ENCODE assay signal across 18 cellular contexts in genomic region chr2:168185583-168186274, GRCh38.
DNase-seq lines count a peak whose midpoint lies in the region; ATAC-seq and FAIRE-seq lines count a peak whose summit lies in the region.
"Had no signal": no experiment of that assay in that cellular context is flagged by ENCODE, and none has a peak within 500 bp of the region (broad histone marks: within the 10 kb centered on the region; RNA-seq: fewer than 3 reads in every experiment).

No MANE protein-coding gene starts in this region.

- H3K27ac ChIP-seq in small intestine (ENCODE audit: low read depth in 1 of 2, low read length in 1 of 2) = peak overlapping the region in 1 of 2 donors; percentile 43
- H3K27ac ChIP-seq: coronary artery, SJCRH30 had no signal

- no peaks in the 10 kb centered on the region for H3K27me3 Mint-ChIP-seq in dendritic cell treated with granulocyte-macrophage colony-stimulating factor and Interleukin-4, amounts not matched to agents 40 ng/mL and 50 ng/mL, for 4 days
- H3K27me3 Mint-ChIP-seq: activated CD4-positive, alpha-beta T cell treated with anti-CD3 and anti-CD28 coated beads, Interleukin-2, amount 10 ng/mL, durations not matched to agents 24 days and 14 days; memory B cell; stimulated activated naive CD8-positive, alpha-beta T cell treated with anti-CD3 and anti-CD28 coated beads, Interleukin-15, amount 100 ng/mL, for 72 hours had no signal

- no peaks in the 10 kb centered on the region for H3K27me3 ChIP-seq in small intestine (ENCODE audit: control insufficient read depth in 2 of 2, insufficient read depth in 2 of 2, low read length in 2 of 2)
- H3K27me3 ChIP-seq: SJCRH30 had no signal

- intact Hi-C loops in dendritic cell treated with granulocyte-macrophage colony-stimulating factor and Interleukin-4, amounts not matched to agents 40 ng/mL and 50 ng/mL, for 4 days (cut with micrococcal nuclease) = no loop called here

- H3K36me3 ChIP-seq in small intestine (ENCODE audit: control insufficient read depth in 2 of 2, insufficient read depth in 2 of 2, low read length in 2 of 2) = no peaks in the 10 kb centered on the region
- H3K36me3 ChIP-seq: SJCRH30 had no signal

- DNase-seq in NOMO-1 (lab: John Stamatoyannopoulos, UW; ENCODE audit: unreplicated experiment in 2 of 2) (peak; percentile 28 to 73), NOMO-1 treated with dmso at 0.1 percent for 144 hours (lab: John Stamatoyannopoulos, UW; ENCODE audit: unreplicated experiment) (no peak), NCI-H146 treated with DMSO at 0.1 percent for 48 hours (lab: John Stamatoyannopoulos, UW; ENCODE audit: unreplicated experiment) (peak; percentile 77), small intestine (peak; percentile 52), NCI-H2107 (lab: John Stamatoyannopoulos, UW) (no peak), OCI-M2 (lab: John Stamatoyannopoulos, UW; ENCODE audit: unreplicated experiment) (no peak)
- DNase-seq: ACHN; activated CD4-positive, alpha-beta T cell treated with anti-CD3 and anti-CD28 coated beads, Interleukin-2, amount 10 ng/mL, durations not matched to agents 24 days and 14 days; activated naive CD4-positive, alpha-beta T cell treated with anti-CD3 and anti-CD28 coated beads, Interleukin-2, amount 50 U/mL, for 16 hours; GOT3; SJCRH30; stimulated activated naive CD8-positive, alpha-beta T cell treated with anti-CD3 and anti-CD28 coated beads, Interleukin-15, amount 100 ng/mL, for 72 hours had no signal

- H3K4me3 ChIP-seq in small intestine (ENCODE audit: low read depth in 1 of 2, low read length in 2 of 2) = no peak overlapping the region
- H3K4me3 ChIP-seq: coronary artery, SJCRH30 had no signal

- peaks cover 39% of the 10 kb centered on the region for H3K4me1 Mint-ChIP-seq in dendritic cell treated with granulocyte-macrophage colony-stimulating factor and Interleukin-4, amounts not matched to agents 40 ng/mL and 50 ng/mL, for 4 days (ENCODE audit: low read depth)

- peak overlapping the region; percentile 82 for H3K27ac Mint-ChIP-seq in dendritic cell treated with granulocyte-macrophage colony-stimulating factor and Interleukin-4, amounts not matched to agents 40 ng/mL and 50 ng/mL, for 4 days
- H3K27ac Mint-ChIP-seq: activated CD4-positive, alpha-beta T cell treated with anti-CD3 and anti-CD28 coated beads, Interleukin-2, amount 10 ng/mL, durations not matched to agents 24 days and 14 days; memory B cell; stimulated activated naive CD8-positive, alpha-beta T cell treated with anti-CD3 and anti-CD28 coated beads, Interleukin-15, amount 100 ng/mL, for 72 hours had no signal

- peaks cover 6 to 20% of the 10 kb centered on the region in 2 donors for H3K4me1 ChIP-seq in small intestine (ENCODE audit: control insufficient read depth in 2 of 2, insufficient read depth in 1 of 2, low read depth in 1 of 2, low read length in 1 of 2)
- H3K4me1 ChIP-seq: SJCRH30 had no signal

- H3K4me3 Mint-ChIP-seq in dendritic cell treated with granulocyte-macrophage colony-stimulating factor and Interleukin-4, amounts not matched to agents 40 ng/mL and 50 ng/mL, for 4 days = no peak overlapping the region
- H3K4me3 Mint-ChIP-seq: activated CD4-positive, alpha-beta T cell treated with anti-CD3 and anti-CD28 coated beads, Interleukin-2, amount 10 ng/mL, durations not matched to agents 24 days and 14 days; memory B cell; neural crest cell; stimulated activated naive CD8-positive, alpha-beta T cell treated with anti-CD3 and anti-CD28 coated beads, Interleukin-15, amount 100 ng/mL, for 72 hours had no signal

- no peaks in the 10 kb centered on the region for H3K9me3 ChIP-seq in small intestine (ENCODE audit: control insufficient read depth, low read depth)
- H3K9me3 ChIP-seq: SJCRH30 had no signal

- no peaks in the 10 kb centered on the region for H3K9me3 Mint-ChIP-seq in dendritic cell treated with granulocyte-macrophage colony-stimulating factor and Interleukin-4, amounts not matched to agents 40 ng/mL and 50 ng/mL, for 4 days
- H3K9me3 Mint-ChIP-seq: activated CD4-positive, alpha-beta T cell treated with anti-CD3 and anti-CD28 coated beads, Interleukin-2, amount 10 ng/mL, durations not matched to agents 24 days and 14 days; memory B cell; neural crest cell; stimulated activated naive CD8-positive, alpha-beta T cell treated with anti-CD3 and anti-CD28 coated beads, Interleukin-15, amount 100 ng/mL, for 72 hours had no signal

- FAIRE-seq in small intestine (lab: Jason Lieb, UNC) = no peak
- FAIRE-seq: TTC549 had no signal

- no peak for ATAC-seq in GM21360 (IDR thresholded peaks at IDR 0.05; ENCODE audit: unreplicated experiment)
- ATAC-seq: stimulated activated naive CD8-positive, alpha-beta T cell treated with anti-CD3 and anti-CD28 coated beads, Interleukin-15, amount 100 ng/mL, for 72 hours had no signal

- no peaks in the 10 kb centered on the region for H3K36me3 Mint-ChIP-seq in dendritic cell treated with granulocyte-macrophage colony-stimulating factor and Interleukin-4, amounts not matched to agents 40 ng/mL and 50 ng/mL, for 4 days (ENCODE audit: low read depth)

Comparison
In these comparisons a context has a peak if more than half of its experiments do, and no peak if none do; other contexts are left out.
1. DNase-seq: peak in NOMO-1 (2 of 2), NCI-H146 treated with DMSO at 0.1 percent for 48 hours (single experiment) and small intestine (single experiment); none in NOMO-1 treated with dmso at 0.1 percent for 144 hours (single experiment), NCI-H2107 (single experiment) and OCI-M2 (single experiment).